Comparison of ENCODE assay signal across 17 cellular contexts in genomic region chr9:125971895-125972729, GRCh38.
DNase-seq lines count a peak whose midpoint lies in the region; ATAC-seq, FAIRE-seq and TF ChIP-seq lines count a peak whose summit lies in the region.
"Had no signal": no experiment of that assay in that cellular context is flagged by ENCODE, and none has a peak within 500 bp of the region (broad histone marks: within the 10 kb centered on the region; RNA-seq: fewer than 3 reads in every experiment).

No MANE protein-coding gene starts in this region.

- no peaks in the 10 kb centered on the region for H3K27me3 ChIP-seq in endodermal cell (ENCODE audit: control insufficient read depth, insufficient read depth, low read length, poor library complexity, severe bottlenecking)
- H3K27me3 ChIP-seq in neural cell (ENCODE audit: insufficient read depth, low read depth, low read length) = no peaks in the 10 kb centered on the region

- no peak for TF ChIP-seq EP300 in neural cell (conservative IDR thresholded peaks at IDR 0.05; ENCODE audit: poor library complexity, severe bottlenecking)

- H3K27ac ChIP-seq in endodermal cell (ENCODE audit: low read depth, low read length) = no peak overlapping the region
- H3K27ac ChIP-seq in neural cell (ENCODE audit: low read length) = no peak overlapping the region

- ATAC-seq in activated CD8-positive, alpha-beta T cell treated with anti-CD3 and anti-CD28 coated beads, Interleukin-2, amount 10 ng/mL, durations not matched to agents 7 days and 5 days = no peak
- ATAC-seq in activated CD8-positive, alpha-beta T cell treated with anti-CD3 and anti-CD28 coated beads for 36 hours = no peak

- H3K27me3 Mint-ChIP-seq in activated CD8-positive, alpha-beta T cell treated with anti-CD3 and anti-CD28 coated beads, Interleukin-2, amount 10 ng/mL, durations not matched to agents 7 days and 5 days (ENCODE audit: low read depth) = peaks cover 4% of the 10 kb centered on the region
- no peaks in the 10 kb centered on the region for H3K27me3 Mint-ChIP-seq in activated CD8-positive, alpha-beta T cell treated with anti-CD3 and anti-CD28 coated beads for 36 hours
- no peaks in the 10 kb centered on the region for H3K27me3 Mint-ChIP-seq in endodermal cell (ENCODE audit: insufficient read depth)
- H3K27me3 Mint-ChIP-seq in activated T-helper 2 cell treated with anti-CD3 and anti-CD28 coated beads, Interferon-gamma antibody, Interleukin-2, Interleukin-4, amounts not matched to agents 10 μg/mL and 5 μg/mL and 100 μg/mL, durations not matched to agents 14 hours and 24 hours and 36 hours (ENCODE audit: low read depth) = no peaks in the 10 kb centered on the region

- no peaks in the 10 kb centered on the region for H3K36me3 Mint-ChIP-seq in activated CD8-positive, alpha-beta T cell treated with anti-CD3 and anti-CD28 coated beads, Interleukin-2, amount 10 ng/mL, durations not matched to agents 7 days and 5 days (ENCODE audit: low read depth)
- no peaks in the 10 kb centered on the region for H3K36me3 Mint-ChIP-seq in activated CD8-positive, alpha-beta T cell treated with anti-CD3 and anti-CD28 coated beads for 36 hours (ENCODE audit: low read depth)
- peaks cover 2% of the 10 kb centered on the region for H3K36me3 Mint-ChIP-seq in endodermal cell (ENCODE audit: low read depth)
- H3K36me3 Mint-ChIP-seq in activated T-helper 2 cell treated with anti-CD3 and anti-CD28 coated beads, Interferon-gamma antibody, Interleukin-2, Interleukin-4, amounts not matched to agents 10 μg/mL and 5 μg/mL and 100 μg/mL, durations not matched to agents 14 hours and 24 hours and 36 hours (ENCODE audit: low read depth) = peaks cover under 1% of the 10 kb centered on the region
- H3K36me3 Mint-ChIP-seq: CD4-positive, CD25-positive, alpha-beta regulatory T cell had no signal

- TF ChIP-seq RAD21 in neural cell (conservative IDR thresholded peaks at IDR 0.05) = no peak

- no peaks in the 10 kb centered on the region for H3K4me1 ChIP-seq in endodermal cell (ENCODE audit: control insufficient read depth, insufficient read depth, low read length)
- H3K4me1 ChIP-seq: HAP-1 had no signal

- no peak overlapping the region for H3K4me3 Mint-ChIP-seq in activated CD8-positive, alpha-beta T cell treated with anti-CD3 and anti-CD28 coated beads, Interleukin-2, amount 10 ng/mL, durations not matched to agents 7 days and 5 days
- H3K4me3 Mint-ChIP-seq in activated CD8-positive, alpha-beta T cell treated with anti-CD3 and anti-CD28 coated beads for 36 hours = no peak overlapping the region
- H3K4me3 Mint-ChIP-seq in endodermal cell = no peak overlapping the region
- no peak overlapping the region for H3K4me3 Mint-ChIP-seq in activated T-helper 2 cell treated with anti-CD3 and anti-CD28 coated beads, Interferon-gamma antibody, Interleukin-2, Interleukin-4, amounts not matched to agents 10 μg/mL and 5 μg/mL and 100 μg/mL, durations not matched to agents 14 hours and 24 hours and 36 hours (ENCODE audit: low read depth)
- H3K4me3 Mint-ChIP-seq: CD4-positive, CD25-positive, alpha-beta regulatory T cell had no signal

- no peaks in the 10 kb centered on the region for H4K20me1 ChIP-seq in neural cell (ENCODE audit: insufficient read depth)

- H3K4me1 Mint-ChIP-seq in activated CD8-positive, alpha-beta T cell treated with anti-CD3 and anti-CD28 coated beads, Interleukin-2, amount 10 ng/mL, durations not matched to agents 7 days and 5 days (ENCODE audit: low read depth) = no peaks in the 10 kb centered on the region
- H3K4me1 Mint-ChIP-seq in activated CD8-positive, alpha-beta T cell treated with anti-CD3 and anti-CD28 coated beads for 36 hours (ENCODE audit: low read depth) = no peaks in the 10 kb centered on the region
- H3K4me1 Mint-ChIP-seq in endodermal cell = no peaks in the 10 kb centered on the region
- H3K4me1 Mint-ChIP-seq in activated T-helper 2 cell treated with anti-CD3 and anti-CD28 coated beads, Interferon-gamma antibody, Interleukin-2, Interleukin-4, amounts not matched to agents 10 μg/mL and 5 μg/mL and 100 μg/mL, durations not matched to agents 14 hours and 24 hours and 36 hours (ENCODE audit: low read depth) = no peaks in the 10 kb centered on the region

- peak; percentile 13 for DNase-seq in activated CD8-positive, alpha-beta T cell treated with anti-CD3 and anti-CD28 coated beads, Interleukin-2, amount 10 ng/mL, durations not matched to agents 7 days and 5 days
- no peak for DNase-seq in activated CD8-positive, alpha-beta T cell treated with anti-CD3 and anti-CD28 coated beads for 36 hours
- peak; percentile 90 for DNase-seq in NCI-H69 (lab: John Stamatoyannopoulos, UW)
- peak; percentile 64 for DNase-seq in endodermal cell
- no peak for DNase-seq in urothelium cell line (ENCODE audit: low spot score)
- DNase-seq in activated T-helper 2 cell treated with anti-CD3 and anti-CD28 coated beads, Interferon-gamma antibody, Interleukin-2, Interleukin-4, amounts not matched to agents 10 μg/mL and 5 μg/mL and 100 μg/mL, durations not matched to agents 14 hours and 24 hours and 36 hours (ENCODE audit: low spot score) = no peak
- no peak for DNase-seq in activated T-cell treated with anti-CD3 and anti-CD28 coated beads, Interleukin-2, amount 50 U/mL, for 1 hour
- DNase-seq: Calu3; CD4-positive, CD25-positive, alpha-beta regulatory T cell; DND-41; KBM-7; NCI-H1105; NCI-H1694 treated with DMSO at 0.1 percent for 48 hours; NK-92 treated with Interleukin-12 subunit alpha and Interleukin-12 subunit beta, amount 100 ng/mL, for 24 hours had no signal

- no peak overlapping the region for H3K4me2 ChIP-seq in neural cell (ENCODE audit: low read length)

- H3K27ac Mint-ChIP-seq in activated CD8-positive, alpha-beta T cell treated with anti-CD3 and anti-CD28 coated beads, Interleukin-2, amount 10 ng/mL, durations not matched to agents 7 days and 5 days = no peak overlapping the region
- no peak overlapping the region for H3K27ac Mint-ChIP-seq in activated CD8-positive, alpha-beta T cell treated with anti-CD3 and anti-CD28 coated beads for 36 hours
- no peak overlapping the region for H3K27ac Mint-ChIP-seq in endodermal cell
- no peak overlapping the region for H3K27ac Mint-ChIP-seq in activated T-helper 2 cell treated with anti-CD3 and anti-CD28 coated beads, Interferon-gamma antibody, Interleukin-2, Interleukin-4, amounts not matched to agents 10 μg/mL and 5 μg/mL and 100 μg/mL, durations not matched to agents 14 hours and 24 hours and 36 hours
- H3K27ac Mint-ChIP-seq: CD4-positive, CD25-positive, alpha-beta regulatory T cell had no signal

- no peak overlapping the region for H2AFZ ChIP-seq in neural cell (ENCODE audit: low read depth, low read length)

- intact Hi-C loops in activated CD8-positive, alpha-beta T cell treated with anti-CD3 and anti-CD28 coated beads for 36 hours (cut with micrococcal nuclease) = no loop called here
- intact Hi-C loops in activated T-helper 2 cell treated with anti-CD3 and anti-CD28 coated beads, Interferon-gamma antibody, Interleukin-2, Interleukin-4, amounts not matched to agents 10 μg/mL and 5 μg/mL and 100 μg/mL, durations not matched to agents 14 hours and 24 hours and 36 hours (cut with micrococcal nuclease) = no loop called here

- POLR2A ChIA-PET in activated CD8-positive, alpha-beta T cell treated with anti-CD3 and anti-CD28 coated beads, Interleukin-2, amount 10 ng/mL, durations not matched to agents 7 days and 5 days (lab: Charles Lee) = no interaction called here
- POLR2A ChIA-PET in activated CD8-positive, alpha-beta T cell treated with anti-CD3 and anti-CD28 coated beads for 36 hours (lab: Charles Lee) = no interaction called here

- no peaks in the 10 kb centered on the region for H3K9me2 ChIP-seq in neural cell (ENCODE audit: insufficient read depth, low read length)

- CTCF ChIA-PET in activated CD8-positive, alpha-beta T cell treated with anti-CD3 and anti-CD28 coated beads, Interleukin-2, amount 10 ng/mL, durations not matched to agents 7 days and 5 days (lab: Charles Lee) = no interaction called here
- CTCF ChIA-PET in activated CD8-positive, alpha-beta T cell treated with anti-CD3 and anti-CD28 coated beads for 36 hours (lab: Charles Lee) = no interaction called here

- H3K9ac ChIP-seq in endodermal cell (ENCODE audit: extremely low read depth, low read length, poor library complexity, severe bottlenecking) (no peak overlapping the region), neural cell (ENCODE audit: low read length) (no peak overlapping the region)

- no peaks in the 10 kb centered on the region for H3K79me2 ChIP-seq in neural cell (replicated peaks; ENCODE audit: insufficient read depth, low read length)

- no peaks in the 10 kb centered on the region for H3K9me3 ChIP-seq in endodermal cell (ENCODE audit: control insufficient read depth, low read length)
- no peaks in the 10 kb centered on the region for H3K9me3 ChIP-seq in neural cell (ENCODE audit: low read length)
- H3K9me3 ChIP-seq: HAP-1 had no signal

- 94 to 99% methylated on average over 11 to 14 of the region's 14 CpGs for WGBS in endodermal cell (ENCODE audit: insufficient coverage in 1 of 2, insufficient read length in 1 of 2), 2 experiments

- FAIRE-seq in urothelium cell line (lab: Jason Lieb, UNC) = no peak
- FAIRE-seq: HTR-8/SVneo had no signal

- H3K4me3 ChIP-seq in endodermal cell (ENCODE audit: low read length) = no peak overlapping the region
- H3K4me3 ChIP-seq in neural cell (ENCODE audit: low read length) = no peak overlapping the region
- H3K4me3 ChIP-seq: HAP-1 had no signal

- H3K9me3 Mint-ChIP-seq in activated CD8-positive, alpha-beta T cell treated with anti-CD3 and anti-CD28 coated beads, Interleukin-2, amount 10 ng/mL, durations not matched to agents 7 days and 5 days (ENCODE audit: insufficient read depth) = no peaks in the 10 kb centered on the region
- peaks cover 4% of the 10 kb centered on the region for H3K9me3 Mint-ChIP-seq in activated CD8-positive, alpha-beta T cell treated with anti-CD3 and anti-CD28 coated beads for 36 hours
- H3K9me3 Mint-ChIP-seq in endodermal cell = peaks cover 23% of the 10 kb centered on the region
- no peaks in the 10 kb centered on the region for H3K9me3 Mint-ChIP-seq in activated T-helper 2 cell treated with anti-CD3 and anti-CD28 coated beads, Interferon-gamma antibody, Interleukin-2, Interleukin-4, amounts not matched to agents 10 μg/mL and 5 μg/mL and 100 μg/mL, durations not matched to agents 14 hours and 24 hours and 36 hours

- H3K36me3 ChIP-seq in endodermal cell (ENCODE audit: control insufficient read depth, insufficient read depth, low read length) = peaks cover 3% of the 10 kb centered on the region
- H3K36me3 ChIP-seq in neural cell (ENCODE audit: insufficient read depth, low read length) = no peaks in the 10 kb centered on the region
- H3K36me3 ChIP-seq: HAP-1 had no signal

- TF ChIP-seq CTCF in activated CD8-positive, alpha-beta T cell treated with anti-CD3 and anti-CD28 coated beads for 36 hours (IDR thresholded peaks at IDR 0.05) = no peak
- TF ChIP-seq CTCF in endodermal cell (conservative IDR thresholded peaks at IDR 0.05) = no peak
- no peak for TF ChIP-seq CTCF in neural cell (IDR thresholded peaks at IDR 0.05; ENCODE audit: poor library complexity, severe bottlenecking)

- no peaks in the 10 kb centered on the region for H3F3A ChIP-seq in neural cell (ENCODE audit: insufficient read depth, low read length, poor library complexity, severe bottlenecking)

TF ChIP-seq in neural cell, 6 proteins besides CTCF, POLR2A, EP300 and RAD21 (continues in another document):
- TF ChIP-seq POLR2AphosphoS5 (IDR thresholded peaks at IDR 0.05) = peak; percentile 14
- TF ChIP-seq SMC3 (conservative IDR thresholded peaks at IDR 0.05; ENCODE audit: poor library complexity) = no peak

Comparison
In these comparisons a context has a peak if more than half of its experiments do, and no peak if none do; other contexts are left out.
1. DNase-seq: peak in activated CD8-positive, alpha-beta T cell treated with anti-CD3 and anti-CD28 coated beads, Interleukin-2, amount 10 ng/mL, durations not matched to agents 7 days and 5 days (single experiment), NCI-H69 (single experiment) and endodermal cell (single experiment); none in activated CD8-positive, alpha-beta T cell treated with anti-CD3 and anti-CD28 coated beads for 36 hours (single experiment), urothelium cell line (single experiment), activated T-helper 2 cell treated with anti-CD3 and anti-CD28 coated beads, Interferon-gamma antibody, Interleukin-2, Interleukin-4, amounts not matched to agents 10 μg/mL and 5 μg/mL and 100 μg/mL, durations not matched to agents 14 hours and 24 hours and 36 hours (single experiment) and activated T-cell treated with anti-CD3 and anti-CD28 coated beads, Interleukin-2, amount 50 U/mL, for 1 hour (single experiment).